Comparison of ENCODE assay signal across 8 cellular contexts in the genomic region with DNA sequence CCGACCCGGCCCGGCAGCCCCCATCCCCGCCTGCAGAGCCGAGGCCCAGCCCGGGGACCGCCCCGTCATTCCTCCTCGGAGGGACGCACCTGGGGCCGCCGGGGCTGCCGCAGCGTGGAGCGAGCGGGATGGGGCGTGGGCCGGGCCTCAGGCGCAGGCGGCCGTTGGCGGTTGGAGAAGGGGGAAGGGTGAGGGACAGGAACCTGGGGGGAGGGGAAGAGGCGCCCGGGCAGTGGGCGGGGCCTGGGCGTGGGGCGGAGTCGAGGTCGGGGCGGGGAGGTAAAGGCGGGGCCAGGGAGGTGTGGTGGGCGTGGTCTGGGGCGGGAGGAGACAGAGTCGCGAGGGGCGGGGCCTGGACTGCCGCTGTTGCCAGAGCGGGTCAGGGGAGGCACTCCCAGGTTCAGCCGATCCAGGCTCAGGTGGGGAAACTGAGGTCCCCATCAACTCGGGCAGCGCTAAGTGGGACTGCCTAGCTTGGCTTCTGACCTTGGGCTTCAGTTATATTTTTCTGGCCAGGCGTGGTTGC. TPM values are rescaled to one million over a fixed set of nuclear protein-coding genes. Genes with fewer than 3 reads are reported as not detected.
DNase-seq lines count a peak whose midpoint lies in the region; FAIRE-seq and TF ChIP-seq lines count a peak whose summit lies in the region.

A gene with protein sequence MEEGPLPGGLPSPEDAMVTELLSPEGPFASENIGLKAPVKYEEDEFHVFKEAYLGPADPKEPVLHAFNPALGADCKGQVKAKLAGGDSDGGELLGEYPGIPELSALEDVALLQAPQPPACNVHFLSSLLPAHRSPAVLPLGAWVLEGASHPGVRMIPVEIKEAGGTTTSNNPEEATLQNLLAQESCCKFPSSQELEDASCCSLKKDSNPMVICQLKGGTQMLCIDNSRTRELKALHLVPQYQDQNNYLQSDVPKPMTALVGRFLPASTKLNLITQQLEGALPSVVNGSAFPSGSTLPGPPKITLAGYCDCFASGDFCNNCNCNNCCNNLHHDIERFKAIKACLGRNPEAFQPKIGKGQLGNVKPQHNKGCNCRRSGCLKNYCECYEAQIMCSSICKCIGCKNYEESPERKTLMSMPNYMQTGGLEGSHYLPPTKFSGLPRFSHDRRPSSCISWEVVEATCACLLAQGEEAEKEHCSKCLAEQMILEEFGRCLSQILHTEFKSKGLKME (minus strand): TSS at position 190 of the 526 bp plus-strand sequence. CDS start 860 bp downstream, outside the sequence.

- in situ Hi-C loops in HAP-1 (cut with MboI; ENCODE audit: low sequenced_read_pairs), result no loop called here

- H3K36me3 ChIP-seq in BE2C (no peaks in the 10 kb centered on the region), HAP-1 (replicated peaks) (peaks cover 3% of the 10 kb centered on the region), kidney (ENCODE audit: control insufficient read depth in 1 of 2, insufficient read depth in 2 of 2, low read length in 2 of 2) (peaks cover 2 to 13% of the 10 kb centered on the region in 2 donors)

- intact Hi-C loops in kidney (cut with DNase I), result no loop called here

- peaks cover 20% of the 10 kb centered on the region for H3K4me1 ChIP-seq in BE2C
- H3K4me1 ChIP-seq in HAP-1, result peaks cover 4% of the 10 kb centered on the region; the same call in 1 of the 2 replicates
- peaks cover 0 to 6% of the 10 kb centered on the region in 2 donors for H3K4me1 ChIP-seq in kidney (ENCODE audit: control insufficient read depth in 1 of 2, insufficient read depth in 1 of 2, low read depth in 1 of 2, low read length in 2 of 2)

- no peak for TF ChIP-seq CTCF in BE2C (IDR thresholded peaks at IDR 0.05; ENCODE audit: low read depth, low read length)
- TF ChIP-seq CTCF in kidney (IDR thresholded peaks at IDR 0.05; ENCODE audit: borderline replicate concordance, extremely low read depth, insufficient read depth), result no peak

- no peak within 1 kb of the TSS for H3K9ac ChIP-seq in kidney (ENCODE audit: low read length in 2 of 2)

- H3K27ac ChIP-seq in caudate nucleus (ENCODE audit: low read depth, low read length) (no peak within 1 kb of the TSS), kidney (ENCODE audit: low read depth in 2 of 2, low read length in 2 of 2) (no peak within 1 kb of the TSS)

- H3K4me3 ChIP-seq in BE2C (ENCODE audit: low read depth, low read length) (peak within 1 kb of the TSS; percentile 39; the same call in 1 of the 2 replicates), HAP-1 (peak within 1 kb of the TSS; percentile 24), kidney (ENCODE audit: low read length in 2 of 2) (no peak within 1 kb of the TSS)

- DNase-seq in BE2C, result peak; percentile 97
- DNase-seq in HAP-1 (ENCODE audit: low spot score in 2 of 2), result peak; percentile 83 to 97
- peak; percentile 88 for DNase-seq in NCI-H2227 (lab: John Stamatoyannopoulos, UW; ENCODE audit: unreplicated experiment)
- DNase-seq in activated CD4-positive, CD25-positive, alpha-beta regulatory T cell treated with anti-CD3 and anti-CD28 coated beads, Interleukin-2, amount 50 U/mL, for 16 hours (ENCODE audit: low read depth, low spot score), result peak; percentile 80
- peak in 52 of 61 donors; percentile 6 to 86 (median 48) for DNase-seq in caudate nucleus (lab: John Stamatoyannopoulos, UW)
- DNase-seq in kidney, result peak; percentile 97
- peak; percentile 95 to 97 for DNase-seq in stimulated activated CD4-positive, alpha-beta T cell treated with anti-CD3 and anti-CD28 coated beads, Interleukin-1b, Interleukin-23, amount 100 ng/mL, for 4 hours (ENCODE audit: low read depth in 2 of 2)
- no peak for DNase-seq in NK-92 treated with Interleukin-12 subunit alpha and Interleukin-12 subunit beta, amount 100 ng/mL, for 24 hours (lab: John Stamatoyannopoulos, UW)

- FAIRE-seq in kidney (lab: Jason Lieb, UNC), result no peak

- no peaks in the 10 kb centered on the region for H3K9me3 ChIP-seq in BE2C
- H3K9me3 ChIP-seq in HAP-1, result no peaks in the 10 kb centered on the region
- no peaks in the 10 kb centered on the region for H3K9me3 ChIP-seq in kidney (ENCODE audit: control insufficient read depth in 1 of 2, low read length in 2 of 2)

- H3K27me3 ChIP-seq in BE2C (no peaks in the 10 kb centered on the region), HAP-1 (ENCODE audit: low read depth) (no peaks in the 10 kb centered on the region)

RNA-seq across cellular contexts. Expression of the gene that starts here (rescaled TPM):
- 2.3 TPM for polyA plus RNA-seq in BE2C (2012; ENCODE audit: insufficient read depth, insufficient read length, low read depth)
- total RNA-seq in kidney, result 8.7 TPM
- polyA plus RNA-seq in kidney (ENCODE audit: insufficient read depth, low read depth, low replicate concordance), result 3.8 TPM

Comparison
In these comparisons a context has a peak if more than half of its experiments do, and no peak if none do; other contexts are left out.
1. H3K4me3 ChIP-seq: peak in BE2C (single experiment) and HAP-1 (single experiment); none in kidney (0 of 2).